28 cellular contexts compared by ENCODE assay signal in genomic region chr10:7230036-7230435, GRCh38.
"Had no signal": no experiment of that assay in that cellular context is flagged by ENCODE, and none has a peak within 500 bp of the region (broad histone marks: within the 10 kb centered on the region; RNA-seq: fewer than 3 reads in every experiment).

No MANE protein-coding gene starts in this region.

- H3K4me3 ChIP-seq: heart left ventricle, left lung, lower lobe of right lung, neural progenitor cell, right atrium auricular region, right lobe of liver, smooth muscle cell, stomach, testis, thyroid gland, transverse colon, upper lobe of right lung had no signal

- H3K27me3 ChIP-seq: heart left ventricle, left lung, neural progenitor cell, neutrophil, right atrium auricular region, right lobe of liver, stomach, testis, thyroid gland, transverse colon, upper lobe of right lung had no signal

- H3K27ac ChIP-seq: heart left ventricle, left lung, lower lobe of right lung, neural progenitor cell, neutrophil, right atrium auricular region, right lobe of liver, stomach, testis, thyroid gland, transverse colon, upper lobe of right lung had no signal

- H3K27ac Mint-ChIP-seq: neural progenitor cell; progenitor cell of endocrine pancreas; stimulated activated memory B cell treated with anti-CD40 and anti-IgM and Interleukin-4, amounts not matched to agents 10 μg/mL and 1 μg/mL and 100 μg/mL, for 72 hours had no signal

- H3K4me1 ChIP-seq: lower lobe of right lung, right atrium auricular region, testis, thyroid gland, transverse colon had no signal

- H3K27me3 Mint-ChIP-seq: naive thymus-derived CD8-positive, alpha-beta T cell; progenitor cell of endocrine pancreas; stimulated activated memory B cell treated with anti-CD40 and anti-IgM and Interleukin-4, amounts not matched to agents 10 μg/mL and 1 μg/mL and 100 μg/mL, for 72 hours had no signal

- H3K9me3 ChIP-seq: lower lobe of right lung, neutrophil, right lobe of liver, testis, thyroid gland, upper lobe of right lung had no signal

- ATAC-seq: heart left ventricle; left colon; left lung; lower lobe of right lung; naive thymus-derived CD8-positive, alpha-beta T cell; right lobe of liver; stimulated activated memory B cell treated with anti-CD40 and anti-IgM and Interleukin-4, amounts not matched to agents 10 μg/mL and 1 μg/mL and 100 μg/mL, for 72 hours; stimulated activated naive CD8-positive, alpha-beta T cell treated with anti-CD3 and anti-CD28 coated beads, Interleukin-15, Interleukin-2, amounts not matched to agents 100 U/mL and 50 U/mL, for 24 hours; upper lobe of right lung had no signal

- H3K4me3 Mint-ChIP-seq: immature natural killer cell; naive thymus-derived CD8-positive, alpha-beta T cell; neural progenitor cell; stimulated activated memory B cell treated with anti-CD40 and anti-IgM and Interleukin-4, amounts not matched to agents 10 μg/mL and 1 μg/mL and 100 μg/mL, for 72 hours had no signal

- H3K4me1 Mint-ChIP-seq: stimulated activated memory B cell treated with anti-CD40 and anti-IgM and Interleukin-4, amounts not matched to agents 10 μg/mL and 1 μg/mL and 100 μg/mL, for 72 hours had no signal

- DNase-seq: heart left ventricle; hypothalamus; immature natural killer cell; kidney; left colon; left lung; lower lobe of right lung; mammary epithelial cell; mesenchymal stem cell; naive thymus-derived CD8-positive, alpha-beta T cell; occipital lobe; right lobe of liver; stimulated activated CD4-positive, alpha-beta T cell treated with anti-CD3 and anti-CD28 coated beads, Interleukin-1b, Interleukin-23, amount 100 ng/mL, for 48 hours; stimulated activated CD4-positive, alpha-beta T cell treated with anti-CD3 and anti-CD28 coated beads, Interleukin-2, amount 100 ng/mL, for 48 hours; stimulated activated CD4-positive, alpha-beta T cell treated with anti-CD3 and anti-CD28 coated beads, Interleukin-4, amount 100 ng/mL, for 4 hours; stimulated activated CD8-positive, alpha-beta memory T cell treated with anti-CD3 and anti-CD28 coated beads, Interleukin-4, amount 100 ng/mL, for 48 hours; stimulated activated naive CD8-positive, alpha-beta T cell treated with anti-CD3 and anti-CD28 coated beads, Interleukin-15, Interleukin-2, amounts not matched to agents 100 U/mL and 50 U/mL, for 24 hours; stomach; testis; thyroid gland; transverse colon; upper lobe of right lung had no signal

- H3K36me3 ChIP-seq: neural progenitor cell, neutrophil, right lobe of liver, transverse colon, upper lobe of right lung had no signal
